ENCODE assay signal across 1 cellular context in the genomic region with DNA sequence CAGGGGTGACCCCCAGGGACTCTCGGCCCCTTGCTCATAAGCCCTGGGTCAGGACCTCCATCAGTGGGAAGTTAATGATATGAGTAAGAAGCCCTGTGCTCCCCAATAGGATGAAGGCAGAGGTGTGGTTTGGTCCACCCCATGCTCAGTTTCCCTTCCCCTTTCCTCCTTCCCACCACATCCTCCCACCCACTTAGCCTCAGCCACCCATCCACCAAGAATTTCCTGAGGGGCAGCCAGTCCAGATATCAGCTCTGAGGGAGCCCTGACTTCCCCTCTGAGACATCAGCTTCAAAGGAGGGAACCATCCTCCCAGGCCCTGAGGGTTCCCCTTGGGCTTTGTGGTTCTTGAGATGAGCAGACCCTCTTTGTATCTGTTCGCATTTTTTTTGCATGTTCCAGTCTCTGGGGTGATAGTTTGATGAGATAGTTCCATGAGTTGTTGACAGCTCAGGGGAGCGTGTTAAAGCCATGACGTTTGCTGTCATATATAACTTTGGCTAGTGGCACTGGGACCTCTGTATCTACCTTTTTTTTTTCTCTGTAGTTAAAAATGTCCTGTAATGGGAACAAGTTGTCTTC.
TF ChIP-seq lines count a peak whose summit lies in the region.

No MANE protein-coding gene starts in this region.

TF ChIP-seq in GM12878, 131 proteins besides CTCF, POLR2A, EP300 and RAD21 (continued from another document):
- TF ChIP-seq DPF2 (IDR thresholded peaks at IDR 0.05) (peak; percentile 99), STAT1 (conservative IDR thresholded peaks at IDR 0.05) (no peak), NBN (IDR thresholded peaks at IDR 0.05) (peak; percentile 98), NR2C1 (IDR thresholded peaks at IDR 0.05) (0 out of 2 replicates have a peak, but pooled peaks have one; percentile 28), ESRRA (IDR thresholded peaks at IDR 0.05; ENCODE audit: low read length) (no peak), BRCA1 (IDR thresholded peaks at IDR 0.05; ENCODE audit: low read depth, low read length) (no peak), BHLHE40 (IDR thresholded peaks at IDR 0.05; ENCODE audit: borderline replicate concordance in 1 of 2, low read depth in 2 of 2, low read length in 1 of 2) (peak; percentile 69 to 75; a peak in 3 of 4 replicates), TAF1 (IDR thresholded peaks at IDR 0.05; ENCODE audit: borderline replicate concordance, low read depth, low read length) (no peak)
- TF ChIP-seq, protein P1, sequence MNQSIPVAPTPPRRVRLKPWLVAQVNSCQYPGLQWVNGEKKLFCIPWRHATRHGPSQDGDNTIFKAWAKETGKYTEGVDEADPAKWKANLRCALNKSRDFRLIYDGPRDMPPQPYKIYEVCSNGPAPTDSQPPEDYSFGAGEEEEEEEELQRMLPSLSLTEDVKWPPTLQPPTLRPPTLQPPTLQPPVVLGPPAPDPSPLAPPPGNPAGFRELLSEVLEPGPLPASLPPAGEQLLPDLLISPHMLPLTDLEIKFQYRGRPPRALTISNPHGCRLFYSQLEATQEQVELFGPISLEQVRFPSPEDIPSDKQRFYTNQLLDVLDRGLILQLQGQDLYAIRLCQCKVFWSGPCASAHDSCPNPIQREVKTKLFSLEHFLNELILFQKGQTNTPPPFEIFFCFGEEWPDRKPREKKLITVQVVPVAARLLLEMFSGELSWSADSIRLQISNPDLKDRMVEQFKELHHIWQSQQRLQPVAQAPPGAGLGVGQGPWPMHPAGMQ (IDR thresholded peaks at IDR 0.05; ENCODE audit: borderline replicate concordance) = no peak
- TF ChIP-seq, protein P2, sequence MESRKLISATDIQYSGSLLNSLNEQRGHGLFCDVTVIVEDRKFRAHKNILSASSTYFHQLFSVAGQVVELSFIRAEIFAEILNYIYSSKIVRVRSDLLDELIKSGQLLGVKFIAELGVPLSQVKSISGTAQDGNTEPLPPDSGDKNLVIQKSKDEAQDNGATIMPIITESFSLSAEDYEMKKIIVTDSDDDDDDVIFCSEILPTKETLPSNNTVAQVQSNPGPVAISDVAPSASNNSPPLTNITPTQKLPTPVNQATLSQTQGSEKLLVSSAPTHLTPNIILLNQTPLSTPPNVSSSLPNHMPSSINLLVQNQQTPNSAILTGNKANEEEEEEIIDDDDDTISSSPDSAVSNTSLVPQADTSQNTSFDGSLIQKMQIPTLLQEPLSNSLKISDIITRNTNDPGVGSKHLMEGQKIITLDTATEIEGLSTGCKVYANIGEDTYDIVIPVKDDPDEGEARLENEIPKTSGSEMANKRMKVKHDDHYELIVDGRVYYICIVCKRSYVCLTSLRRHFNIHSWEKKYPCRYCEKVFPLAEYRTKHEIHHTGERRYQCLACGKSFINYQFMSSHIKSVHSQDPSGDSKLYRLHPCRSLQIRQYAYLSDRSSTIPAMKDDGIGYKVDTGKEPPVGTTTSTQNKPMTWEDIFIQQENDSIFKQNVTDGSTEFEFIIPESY (IDR thresholded peaks at IDR 0.05) = no peak
- TF ChIP-seq, protein P3, sequence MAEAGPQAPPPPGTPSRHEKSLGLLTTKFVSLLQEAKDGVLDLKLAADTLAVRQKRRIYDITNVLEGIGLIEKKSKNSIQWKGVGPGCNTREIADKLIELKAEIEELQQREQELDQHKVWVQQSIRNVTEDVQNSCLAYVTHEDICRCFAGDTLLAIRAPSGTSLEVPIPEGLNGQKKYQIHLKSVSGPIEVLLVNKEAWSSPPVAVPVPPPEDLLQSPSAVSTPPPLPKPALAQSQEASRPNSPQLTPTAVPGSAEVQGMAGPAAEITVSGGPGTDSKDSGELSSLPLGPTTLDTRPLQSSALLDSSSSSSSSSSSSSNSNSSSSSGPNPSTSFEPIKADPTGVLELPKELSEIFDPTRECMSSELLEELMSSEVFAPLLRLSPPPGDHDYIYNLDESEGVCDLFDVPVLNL (IDR thresholded peaks at IDR 0.05; ENCODE audit: low read depth, low read length) = no peak
